In the genomic region with DNA sequence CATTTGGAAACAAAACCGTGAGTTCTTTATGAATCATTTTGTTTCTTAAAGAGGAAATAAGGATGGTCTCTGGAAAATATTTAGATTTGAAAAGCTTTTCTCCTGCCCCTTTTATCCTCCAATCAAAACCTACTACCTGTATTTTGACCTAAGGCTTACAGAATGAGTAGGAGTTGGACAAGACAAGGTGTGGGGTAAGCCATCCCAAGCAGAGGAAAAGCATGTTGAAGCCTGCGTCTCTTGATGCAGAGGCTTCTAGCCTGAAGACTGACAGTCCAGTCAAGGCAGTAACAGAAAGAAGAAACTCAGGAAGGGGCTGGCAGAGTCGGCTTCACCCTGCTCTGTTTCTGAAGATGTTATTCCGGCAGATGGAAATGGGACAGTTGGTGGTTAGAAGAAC, we compare ENCODE assay signal across 8 cellular contexts.
"Had no signal": no experiment of that assay in that cellular context is flagged by ENCODE, and none has a peak within 500 bp of the region (broad histone marks: within the 10 kb centered on the region; RNA-seq: fewer than 3 reads in every experiment).

No MANE protein-coding gene starts in this region.

- H3K4me2 ChIP-seq: GM23338 had no signal

- H3K27ac Mint-ChIP-seq: GM23338, H9 had no signal

- DNase-seq: H9, HCEC 1CT, IMR-90 had no signal

- H2AFZ ChIP-seq: GM23338 had no signal

- FAIRE-seq: H1, H54, HTR-8/SVneo, K562 had no signal

- H3K9me3 Mint-ChIP-seq: GM23338, H9 had no signal

- H3K4me3 Mint-ChIP-seq: GM23338, H9 had no signal

- H3K4me3 ChIP-seq: GM23338, K562 had no signal
